10 cellular contexts compared by ENCODE assay signal in genomic region chr19:14775326-14775725, GRCh38. TPM values are rescaled to one million over a fixed set of nuclear protein-coding genes. Genes with fewer than 3 reads are reported as not detected.
DNase-seq lines count a peak whose midpoint lies in the region; ATAC-seq and TF ChIP-seq lines count a peak whose summit lies in the region.
"Not testable (repeated sequence)": the region's sequence is repeated elsewhere in the genome, so short reads cannot be mapped to it uniquely, and the experiment has no call there.
"Had no signal": no experiment of that assay in that cellular context is flagged by ENCODE, and none has a peak within 500 bp of the region (broad histone marks: within the 10 kb centered on the region; RNA-seq: fewer than 3 reads in every experiment).

No MANE protein-coding gene starts in this region.

- H3K36me3 Mint-ChIP-seq in activated T-cell treated with anti-CD3 and anti-CD28 coated beads, Interleukin-2, amount 50 U/mL, for 72 hours (ENCODE audit: insufficient read depth in 2 of 2); type B pancreatic cell: not testable (repeated sequence)

- H3K9ac ChIP-seq in DND-41 (ENCODE audit: low read depth, low read length) = peak overlapping the region; percentile 49
- not testable (repeated sequence) for H3K9ac ChIP-seq in skeletal muscle satellite cell (ENCODE audit: low read depth, low read length)

- H3K9me3 Mint-ChIP-seq in activated T-cell treated with anti-CD3 and anti-CD28 coated beads, Interleukin-2, amount 50 U/mL, for 72 hours; type B pancreatic cell: not testable (repeated sequence)

- H3K4me3 Mint-ChIP-seq in activated T-cell treated with anti-CD3 and anti-CD28 coated beads, Interleukin-2, amount 50 U/mL, for 72 hours = peak overlapping the region; percentile 62 to 68
- peak overlapping the region; percentile 39 for H3K4me3 Mint-ChIP-seq in type B pancreatic cell

- H3K4me1 ChIP-seq in DND-41 (ENCODE audit: insufficient read depth, low read length) = peaks cover 59% of the 10 kb centered on the region
- not testable (repeated sequence) for H3K4me1 ChIP-seq in RWPE2 (ENCODE audit: insufficient read depth, poor library complexity, severe bottlenecking); lower lobe of right lung; skeletal muscle satellite cell (ENCODE audit: control insufficient read depth, insufficient read depth, low read length)

- H3K27ac ChIP-seq in DND-41 (ENCODE audit: low read length) = peak overlapping the region; percentile 82
- H3K27ac ChIP-seq in RWPE2 (ENCODE audit: poor library complexity, severe bottlenecking); lower lobe of right lung: not testable (repeated sequence)
- H3K27ac ChIP-seq in dorsolateral prefrontal cortex = peak overlapping the region in 20 of 59 donors; percentile 6 to 85 (median 66)

- not testable (repeated sequence) for H3K27me3 ChIP-seq in DND-41 (ENCODE audit: insufficient read depth, low read length, poor library complexity); RWPE2 (ENCODE audit: insufficient read depth, poor library complexity, severe bottlenecking); skeletal muscle satellite cell (ENCODE audit: control insufficient read depth, insufficient read depth, low read length)
- H3K27me3 ChIP-seq in dorsolateral prefrontal cortex = peaks cover 0 to 35% (median 3%) of the 10 kb centered on the region in 45 donors
- peaks cover 29% of the 10 kb centered on the region for H3K27me3 ChIP-seq in lower lobe of right lung (ENCODE audit: low read depth)

- H3K36me3 ChIP-seq in DND-41 (ENCODE audit: insufficient read depth, low read length); RWPE2 (ENCODE audit: low read depth); lower lobe of right lung; skeletal muscle satellite cell (ENCODE audit: insufficient read depth, low read length): not testable (repeated sequence)

- H2AFZ ChIP-seq in DND-41 (ENCODE audit: low read depth, low read length) = peak overlapping the region; percentile 31; the same call in 1 of the 2 replicates

- not testable (repeated sequence) for H4K20me1 ChIP-seq in DND-41 (ENCODE audit: insufficient read depth, low read length)

- not testable (repeated sequence) for H3K27ac Mint-ChIP-seq in activated T-cell treated with anti-CD3 and anti-CD28 coated beads, Interleukin-2, amount 50 U/mL, for 72 hours; type B pancreatic cell

- intact Hi-C loops in dorsolateral prefrontal cortex (cut with DNase I) = loop anchor here in 1 of 2 donors (10.0 kb wide), 1 partner anchor 201 kb away; the partner anchor contains the start of gene NDUFB7
- intact Hi-C loops in lower lobe of right lung (cut with DNase I) = not testable (repeated sequence)

- H3K4me3 ChIP-seq in DND-41 (ENCODE audit: low read depth in 1 of 2, low read length in 2 of 2) = peak overlapping the region in 1 of 2 experiments; percentile 60; a peak in 3 of 4 replicates
- H3K4me3 ChIP-seq in HFF-Myc (replicated peaks; ENCODE audit: low read depth, low read length) = peak overlapping the region; percentile 59
- not testable (repeated sequence) for H3K4me3 ChIP-seq in RWPE2 (ENCODE audit: severe bottlenecking); skeletal muscle satellite cell (ENCODE audit: low read length)
- peak overlapping the region in 43 of 59 donors; percentile 39 to 72 (median 59) for H3K4me3 ChIP-seq in dorsolateral prefrontal cortex
- peak overlapping the region; percentile 47 for H3K4me3 ChIP-seq in lower lobe of right lung

- not testable (repeated sequence) for H3K9me3 ChIP-seq in DND-41 (ENCODE audit: insufficient read depth, low read length, severe bottlenecking); RWPE2 (ENCODE audit: severe bottlenecking); lower lobe of right lung; skeletal muscle satellite cell (replicated peaks; ENCODE audit: low read length)

- ATAC-seq in DND-41 (ENCODE audit: insufficient read depth, low read depth); RWPE2 (ENCODE audit: low read depth); activated T-cell treated with anti-CD3 and anti-CD28 coated beads, Interleukin-2, amount 50 U/mL, for 72 hours (replicated peaks in 1 of 2); lower lobe of right lung: not testable (repeated sequence)

- TF ChIP-seq CTCF in DND-41 (IDR thresholded peaks at IDR 0.05; ENCODE audit: borderline replicate concordance, extremely low read depth, low read length, poor library complexity, severe bottlenecking); HFF-Myc (IDR thresholded peaks at IDR 0.05; ENCODE audit: low read depth, low read length, missing control alignments); RWPE2 (IDR thresholded peaks at IDR 0.05; ENCODE audit: poor library complexity, severe bottlenecking); dorsolateral prefrontal cortex (IDR thresholded peaks at IDR 0.05 in 54 of 56, conservative IDR thresholded peaks at IDR 0.05 in 2 of 56; ENCODE audit: low read depth in 1 of 56, partially characterized antibody in 56 of 56); lower lobe of right lung (IDR thresholded peaks at IDR 0.05); type B pancreatic cell (conservative IDR thresholded peaks at IDR 0.05): not testable (repeated sequence)

- not testable (repeated sequence) for H3K79me2 ChIP-seq in DND-41 (ENCODE audit: insufficient read depth, low read length)

- peaks cover 20% of the 10 kb centered on the region for H3K27me3 Mint-ChIP-seq in activated T-cell treated with anti-CD3 and anti-CD28 coated beads, Interleukin-2, amount 50 U/mL, for 72 hours (ENCODE audit: low read depth)
- H3K27me3 Mint-ChIP-seq in type B pancreatic cell = not testable (repeated sequence)

- peak overlapping the region; percentile 68 for H3K4me2 ChIP-seq in DND-41 (ENCODE audit: insufficient read depth, low read length)
- H3K4me2 ChIP-seq in skeletal muscle satellite cell (ENCODE audit: low read length) = peak overlapping the region; percentile 77

- DNase-seq in DND-41; HFF-Myc (ENCODE audit: extremely low read depth, low read depth); activated T-cell treated with anti-CD3 and anti-CD28 coated beads, Interleukin-2, amount 50 U/mL, for 72 hours; dorsolateral prefrontal cortex; lower lobe of right lung: not testable (repeated sequence)
- DNase-seq in RWPE2 (ENCODE audit: low spot score) (peak; percentile 15), type B pancreatic cell (ENCODE audit: extremely low spot score, unreplicated experiment) (peak; percentile 25)

- not testable (repeated sequence) for H3K4me1 Mint-ChIP-seq in activated T-cell treated with anti-CD3 and anti-CD28 coated beads, Interleukin-2, amount 50 U/mL, for 72 hours (ENCODE audit: low read depth); type B pancreatic cell (ENCODE audit: unreplicated experiment)

RNA-seq across cellular contexts. Expression of gene ADGRE2, which starts 3.0 kb away (rescaled TPM):
- 1 to 10 TPM in 1 of 2 donors, under 1 TPM in 1; 0.72 to 3.1 TPM for total RNA-seq in activated T-cell treated with anti-CD3 and anti-CD28 coated beads, Interleukin-2, amount 50 U/mL, for 72 hours
- total RNA-seq in dorsolateral prefrontal cortex = 10 to 100 TPM in 1 of 120 experiments, 1 to 10 TPM in 115, under 1 TPM in 4; 0.68 to 10.9 (median 3.7) TPM
- 19.9 TPM for total RNA-seq in lower lobe of right lung
- total RNA-seq in skeletal muscle satellite cell (2012; rRNA removed) = 1.3 and 1.5 TPM in 2 replicates
- total RNA-seq in type B pancreatic cell (ENCODE audit: low replicate concordance) = 1.1 and 10.3 TPM in 2 replicates
- total RNA-seq: H7 had no signal

RNA-seq across cellular contexts. Expression of gene OR7A5, which starts 59.7 kb away (rescaled TPM):
- total RNA-seq in activated T-cell treated with anti-CD3 and anti-CD28 coated beads, Interleukin-2, amount 50 U/mL, for 72 hours = not detected
- total RNA-seq in dorsolateral prefrontal cortex (10 to 100 TPM in 5 of 120 experiments, 1 to 10 TPM in 71, under 1 TPM in 40, not detected in 4; 0.09 to 15.9 (median 1.4) TPM), lower lobe of right lung (not detected), type B pancreatic cell (ENCODE audit: low replicate concordance) (not detected in 2 replicates)
- not detected in 2 replicates for total RNA-seq in skeletal muscle satellite cell (2012; rRNA removed)
- total RNA-seq: Daoy, H7 had no signal

RNA-seq across cellular contexts. Expression of gene OR7C1, which starts 59.7 kb away (rescaled TPM):
- not detected for total RNA-seq in activated T-cell treated with anti-CD3 and anti-CD28 coated beads, Interleukin-2, amount 50 U/mL, for 72 hours
- 1 to 10 TPM in 31 of 120 experiments, under 1 TPM in 86, not detected in 3; 0.03 to 5.0 (median 0.61) TPM for total RNA-seq in dorsolateral prefrontal cortex
- total RNA-seq in lower lobe of right lung = 0.18 TPM
- total RNA-seq in skeletal muscle satellite cell (2012; rRNA removed) = under 0.01 TPM in 1 of 2 replicates, not detected in the other
- total RNA-seq in type B pancreatic cell (ENCODE audit: low replicate concordance) = not detected in 2 replicates
- total RNA-seq: Daoy, H7 had no signal
